Comparison of ENCODE assay signal across 1 cellular context in genomic region chr6:151494235-151494950, GRCh38.
TF ChIP-seq lines count a peak whose summit lies in the region.

No MANE protein-coding gene starts in this region.

TF ChIP-seq in endothelial cell of umbilical vein, 7 proteins besides CTCF, POLR2A, EP300 and RAD21 (continued from another document):
- TF ChIP-seq MAX (IDR thresholded peaks at IDR 0.05; ENCODE audit: insufficient read depth, insufficient read length): no peak
- no peak for TF ChIP-seq EZH2 (IDR thresholded peaks at IDR 0.05; ENCODE audit: borderline replicate concordance, low read depth, low read length, severe bottlenecking)
- TF ChIP-seq FOS (IDR thresholded peaks at IDR 0.05; ENCODE audit: borderline replicate concordance, insufficient read depth, low read length): no peak
- TF ChIP-seq JUN (IDR thresholded peaks at IDR 0.05; ENCODE audit: borderline replicate concordance, insufficient read depth, insufficient read length, low read depth): no peak
- TF ChIP-seq POLR2AphosphoS5 (IDR thresholded peaks at IDR 0.05; ENCODE audit: insufficient read depth, low read depth, low read length): no peak
